In genomic region chr10:123445336-123445735, GRCh38 we compare ENCODE assay signal across 23 cellular contexts.
A peak's percentile ranks its signal among the peaks of the same experiment; 100 is the strongest.
DNase-seq lines count a peak whose midpoint lies in the region; ATAC-seq and TF ChIP-seq lines count a peak whose summit lies in the region.
"Had no signal": no experiment of that assay in that cellular context is flagged by ENCODE, and none has a peak within 500 bp of the region (broad histone marks: within the 10 kb centered on the region; RNA-seq: fewer than 3 reads in every experiment).

No MANE protein-coding gene starts in this region.

- H3K4me1 ChIP-seq in mammary epithelial cell (ENCODE audit: insufficient read depth, low read length) (no peaks in the 10 kb centered on the region), HCT116 (ENCODE audit: control insufficient read depth in 1 of 2, insufficient read depth in 2 of 2, low read length in 2 of 2) (no peaks in the 10 kb centered on the region), right lobe of liver (no peaks in the 10 kb centered on the region)
- H3K4me1 ChIP-seq: Peyer's patch, SJCRH30 had no signal

- intact Hi-C loops in mammary epithelial cell (cut with micrococcal nuclease) = no loop called here
- intact Hi-C loops in MCF 10A (cut with micrococcal nuclease) = no loop called here
- intact Hi-C loops in HCT116 (cut with micrococcal nuclease) = no loop called here
- intact Hi-C loops in right lobe of liver (cut with DNase I) = no loop called here

- no peaks in the 10 kb centered on the region for H3K36me3 Mint-ChIP-seq in MCF 10A (ENCODE audit: insufficient read depth, unreplicated experiment)
- no peaks in the 10 kb centered on the region for H3K36me3 Mint-ChIP-seq in stimulated activated effector memory CD8-positive, alpha-beta T cell treated with anti-CD3 and anti-CD28 coated beads, Interleukin-12 subunit alpha, Interleukin-12 subunit beta, amount 100 ng/mL, for 72 hours
- H3K36me3 Mint-ChIP-seq: CD8-positive, alpha-beta memory T cell; IgD-negative memory B cell had no signal

- no peak overlapping the region for H3K27ac ChIP-seq in mammary epithelial cell (ENCODE audit: insufficient read depth, low read depth, low read length)
- no peak overlapping the region for H3K27ac ChIP-seq in HCT116 (ENCODE audit: low read depth, low read length)
- H3K27ac ChIP-seq in right lobe of liver = no peak overlapping the region
- H3K27ac ChIP-seq: 22Rv1; BLaER1 treated with 17β-estradiol and CSF1 and Interleukin-3, amounts not matched to agents 10 nM and 100 nM; Peyer's patch; SJCRH30 had no signal

- dilution Hi-C loops in mammary epithelial cell (cut with HindIII; ENCODE audit: low sequenced_read_pairs) = no loop called here

- RAD21 ChIA-PET in HCT116 (lab: Charles Lee; ENCODE audit: low non-redundant PET in 1 of 2, low total read pairs in 2 of 2, uncharacterized antibody in 2 of 2, unreplicated experiment in 2 of 2) = no interaction called here

- POLR2A ChIA-PET in MCF 10A (lab: Yijun Ruan, JAX) = no interaction called here
- POLR2A ChIA-PET in HCT116 (lab: Charles Lee) = no interaction called here

- peak; percentile 8 for DNase-seq in mammary epithelial cell
- no peak for DNase-seq in MCF 10A (ENCODE audit: unreplicated experiment)
- no peak for DNase-seq in HCT116 (ENCODE audit: low read depth, low spot score)
- peak; percentile 59 for DNase-seq in mesenteric fat pad (ENCODE audit: low spot score)
- no peak for DNase-seq in stimulated activated effector memory CD8-positive, alpha-beta T cell treated with anti-CD3 and anti-CD28 coated beads, Interleukin-12 subunit alpha, Interleukin-12 subunit beta, amount 100 ng/mL, for 72 hours (ENCODE audit: low spot score in 2 of 2)
- no peak for DNase-seq in KG1 (lab: John Stamatoyannopoulos, UW)
- DNase-seq in right lobe of liver = no peak
- DNase-seq in hepatic stellate cell (ENCODE audit: low spot score) = no peak
- DNase-seq: ACHN; Calu3; CD8-positive, alpha-beta memory T cell; GOT3; Karpas-422; NCI-H1694 treated with DMSO at 0.1 percent for 48 hours; NCI-H2081 treated with DMSO at 0.1 percent for 48 hours; NCI-H2171 treated with DMSO at 0.1 percent for 48 hours; NCI-H446; NCI-H526; Peyer's patch; SJCRH30 had no signal

- H3K27ac Mint-ChIP-seq in MCF 10A (ENCODE audit: low read depth, unreplicated experiment) = no peak overlapping the region
- no peak overlapping the region for H3K27ac Mint-ChIP-seq in stimulated activated effector memory CD8-positive, alpha-beta T cell treated with anti-CD3 and anti-CD28 coated beads, Interleukin-12 subunit alpha, Interleukin-12 subunit beta, amount 100 ng/mL, for 72 hours
- H3K27ac Mint-ChIP-seq: IgD-negative memory B cell had no signal

- peaks cover 3% of the 10 kb centered on the region for H3K9me3 ChIP-seq in mammary epithelial cell (replicated peaks; ENCODE audit: insufficient read depth, low read length)
- no peaks in the 10 kb centered on the region for H3K9me3 ChIP-seq in HCT116 (ENCODE audit: control insufficient read depth in 1 of 2, insufficient read depth in 1 of 2, low read depth in 1 of 2, low read length in 2 of 2)
- no peaks in the 10 kb centered on the region for H3K9me3 ChIP-seq in right lobe of liver
- H3K9me3 ChIP-seq: BLaER1 treated with 17β-estradiol and CSF1 and Interleukin-3, amounts not matched to agents 10 nM and 100 nM; Peyer's patch; SJCRH30 had no signal

- H2AFZ ChIP-seq in mammary epithelial cell (ENCODE audit: low read depth, low read length) (no peak overlapping the region), HCT116 (ENCODE audit: low read depth, low read length, poor library complexity, severe bottlenecking) (no peak overlapping the region)

- no peaks in the 10 kb centered on the region for H3K79me2 ChIP-seq in mammary epithelial cell (ENCODE audit: insufficient read depth, low read length)
- H3K79me2 ChIP-seq in HCT116 (ENCODE audit: insufficient read depth, low read length) = no peaks in the 10 kb centered on the region

- BruUV-seq in mammary epithelial cell (replicated peaks; lab: Mats Ljungman, UMichigan) = no TSS peak
- no TSS peak for BruUV-seq in MCF 10A (replicated peaks; lab: Mats Ljungman, UMichigan)
- no TSS peak for BruUV-seq in HCT116 (replicated peaks; lab: Mats Ljungman, UMichigan)

- H3K27me3 Mint-ChIP-seq in MCF 10A (ENCODE audit: insufficient read depth, unreplicated experiment) = no peaks in the 10 kb centered on the region
- H3K27me3 Mint-ChIP-seq: IgD-negative memory B cell had no signal

- H3K9me2 ChIP-seq in HCT116 (ENCODE audit: insufficient read depth) = no peaks in the 10 kb centered on the region

- CTCF ChIA-PET in mammary epithelial cell (lab: Charles Lee; ENCODE audit: low non-redundant PET) = no interaction called here
- CTCF ChIA-PET in MCF 10A (lab: Yijun Ruan, JAX) = no interaction called here
- CTCF ChIA-PET in HCT116 (lab: Charles Lee) = no interaction called here

- no peak for TF ChIP-seq POLR2A in HCT116 (IDR thresholded peaks at IDR 0.05; ENCODE audit: borderline replicate concordance, extremely low read depth, insufficient read depth, insufficient read length)
- no peak for TF ChIP-seq POLR2A in right lobe of liver (IDR thresholded peaks at IDR 0.05)

- H4K20me1 ChIP-seq in mammary epithelial cell (ENCODE audit: insufficient read depth, low read length) = no peaks in the 10 kb centered on the region
- no peaks in the 10 kb centered on the region for H4K20me1 ChIP-seq in HCT116 (ENCODE audit: insufficient read depth)
- H4K20me1 ChIP-seq: BLaER1 treated with 17β-estradiol and CSF1 and Interleukin-3, amounts not matched to agents 10 nM and 100 nM had no signal

- H3K27me3 ChIP-seq in mammary epithelial cell (ENCODE audit: insufficient read depth, low read length) = no peaks in the 10 kb centered on the region
- no peaks in the 10 kb centered on the region for H3K27me3 ChIP-seq in HCT116 (ENCODE audit: insufficient read depth, low read length)
- no peaks in the 10 kb centered on the region for H3K27me3 ChIP-seq in right lobe of liver
- H3K27me3 ChIP-seq: BLaER1 treated with 17β-estradiol and CSF1 and Interleukin-3, amounts not matched to agents 10 nM and 100 nM; Peyer's patch; SJCRH30 had no signal

- no peak overlapping the region for H3K4me2 ChIP-seq in mammary epithelial cell (ENCODE audit: insufficient read depth, low read depth, low read length)
- H3K4me2 ChIP-seq in HCT116 (ENCODE audit: low read length) = no peak overlapping the region

- H3K36me3 ChIP-seq in mammary epithelial cell (ENCODE audit: insufficient read depth, low read length) = no peaks in the 10 kb centered on the region
- no peaks in the 10 kb centered on the region for H3K36me3 ChIP-seq in HCT116 (ENCODE audit: control insufficient read depth in 1 of 2, insufficient read depth in 2 of 2, low read length in 2 of 2)
- no peaks in the 10 kb centered on the region for H3K36me3 ChIP-seq in right lobe of liver
- H3K36me3 ChIP-seq: BLaER1 treated with 17β-estradiol and CSF1 and Interleukin-3, amounts not matched to agents 10 nM and 100 nM; Peyer's patch; SJCRH30 had no signal

- no peaks in the 10 kb centered on the region for H3K4me1 Mint-ChIP-seq in MCF 10A (ENCODE audit: insufficient read depth, unreplicated experiment)
- peaks cover 6% of the 10 kb centered on the region for H3K4me1 Mint-ChIP-seq in stimulated activated effector memory CD8-positive, alpha-beta T cell treated with anti-CD3 and anti-CD28 coated beads, Interleukin-12 subunit alpha, Interleukin-12 subunit beta, amount 100 ng/mL, for 72 hours
- H3K4me1 Mint-ChIP-seq: IgD-negative memory B cell had no signal

- no peak overlapping the region for H3K4me3 ChIP-seq in mammary epithelial cell (replicated peaks in 1 of 3; ENCODE audit: insufficient read depth in 1 of 3, low read depth in 2 of 3, low read length in 3 of 3)
- H3K4me3 ChIP-seq in HCT116 (replicated peaks in 1 of 2; ENCODE audit: low read depth in 1 of 2, low read length in 2 of 2) = no peak overlapping the region
- H3K4me3 ChIP-seq in right lobe of liver = no peak overlapping the region
- H3K4me3 ChIP-seq: BLaER1 treated with 17β-estradiol and CSF1 and Interleukin-3, amounts not matched to agents 10 nM and 100 nM; Peyer's patch; SJCRH30 had no signal

- H3K9ac ChIP-seq in mammary epithelial cell (ENCODE audit: insufficient read depth, low read length) (no peak overlapping the region), HCT116 (ENCODE audit: low read length) (no peak overlapping the region)
- H3K9ac ChIP-seq: BLaER1 treated with 17β-estradiol and CSF1 and Interleukin-3, amounts not matched to agents 10 nM and 100 nM had no signal

- TF ChIP-seq RAD21 in HCT116 (IDR thresholded peaks at IDR 0.05; ENCODE audit: low read depth) = no peak

- no peak overlapping the region for H3K4me3 Mint-ChIP-seq in MCF 10A (ENCODE audit: unreplicated experiment)
- no peak overlapping the region for H3K4me3 Mint-ChIP-seq in stimulated activated effector memory CD8-positive, alpha-beta T cell treated with anti-CD3 and anti-CD28 coated beads, Interleukin-12 subunit alpha, Interleukin-12 subunit beta, amount 100 ng/mL, for 72 hours
- H3K4me3 Mint-ChIP-seq: CD8-positive, alpha-beta memory T cell; IgD-negative memory B cell had no signal

- TF ChIP-seq CTCF in mammary epithelial cell (conservative IDR thresholded peaks at IDR 0.05 in 1 of 2, IDR thresholded peaks at IDR 0.05 in 1 of 2; ENCODE audit: extremely low read depth in 1 of 2, insufficient read depth in 1 of 2, low read depth in 1 of 2, low read length in 2 of 2) (no peak), MCF 10A (IDR thresholded peaks at IDR 0.05; ENCODE audit: unreplicated experiment) (no peak), HCT116 (IDR thresholded peaks at IDR 0.05 in 2 of 3, conservative IDR thresholded peaks at IDR 0.05 in 1 of 3; ENCODE audit: borderline replicate concordance in 1 of 3, insufficient read depth in 1 of 3, low read depth in 2 of 3, low read length in 2 of 3) (no peak), right lobe of liver (IDR thresholded peaks at IDR 0.05) (no peak)

- WGBS in mammary epithelial cell (ENCODE audit: low coverage, missing lambda C conversion rate) = 73% methylated on average over 6 of the region's 7 CpGs
- WGBS in right lobe of liver (ENCODE audit: insufficient coverage, low coverage, low lambda C conversion rate, missing lambda C conversion rate) = 86% methylated on average over 4 of the region's 7 CpGs

- in situ Hi-C loops in mammary epithelial cell (cut with MboI; ENCODE audit: low sequenced_read_pairs in 2 of 2) = no loop called here

- no peaks in the 10 kb centered on the region for H3K9me3 Mint-ChIP-seq in MCF 10A (ENCODE audit: unreplicated experiment)
- no peaks in the 10 kb centered on the region for H3K9me3 Mint-ChIP-seq in stimulated activated effector memory CD8-positive, alpha-beta T cell treated with anti-CD3 and anti-CD28 coated beads, Interleukin-12 subunit alpha, Interleukin-12 subunit beta, amount 100 ng/mL, for 72 hours
- H3K9me3 Mint-ChIP-seq: CD8-positive, alpha-beta memory T cell; IgD-negative memory B cell had no signal

- ATAC-seq in HCT116 = 0 out of 2 replicates have a peak, but pooled peaks have one; percentile 14
- ATAC-seq in stimulated activated effector memory CD8-positive, alpha-beta T cell treated with anti-CD3 and anti-CD28 coated beads, Interleukin-12 subunit alpha, Interleukin-12 subunit beta, amount 100 ng/mL, for 72 hours = peak; percentile 12
- no peak for ATAC-seq in right lobe of liver

TF ChIP-seq in HCT116, 20 proteins besides CTCF, POLR2A, EP300 and RAD21 (continues in another document):
- TF ChIP-seq SRF (IDR thresholded peaks at IDR 0.05; ENCODE audit: low read depth) = no peak
- no peak for TF ChIP-seq ZNF274 (IDR thresholded peaks at IDR 0.05; ENCODE audit: low read depth, low read length)
- TF ChIP-seq ELF1 (IDR thresholded peaks at IDR 0.05; ENCODE audit: borderline replicate concordance, low read depth) = no peak
- no peak for TF ChIP-seq EZH2 (IDR thresholded peaks at IDR 0.05)

Comparison
In these comparisons a context has a peak if more than half of its experiments do, and no peak if none do; other contexts are left out.
1. DNase-seq: peak in mammary epithelial cell (single experiment) and mesenteric fat pad (single experiment); none in MCF 10A (single experiment), HCT116 (single experiment), stimulated activated effector memory CD8-positive, alpha-beta T cell treated with anti-CD3 and anti-CD28 coated beads, Interleukin-12 subunit alpha, Interleukin-12 subunit beta, amount 100 ng/mL, for 72 hours (0 of 2), KG1 (single experiment), right lobe of liver (0 of 3) and hepatic stellate cell (single experiment).
2. ATAC-seq: peak in HCT116 (single experiment) and stimulated activated effector memory CD8-positive, alpha-beta T cell treated with anti-CD3 and anti-CD28 coated beads, Interleukin-12 subunit alpha, Interleukin-12 subunit beta, amount 100 ng/mL, for 72 hours (single experiment); none in right lobe of liver (0 of 4).